Comparison of ENCODE assay signal across 8 cellular contexts in genomic region chr4:87720094-87720691, GRCh38.
"Had no signal": no experiment of that assay in that cellular context is flagged by ENCODE, and none has a peak within 500 bp of the region (broad histone marks: within the 10 kb centered on the region; RNA-seq: fewer than 3 reads in every experiment).

No MANE protein-coding gene starts in this region.

- H3K4me3 Mint-ChIP-seq: GM23338, H9, HFFc6 had no signal

- DNase-seq: GM23248, GOT3, H7, H9, HCEC 1CT, HFFc6 had no signal

- ATAC-seq: GM23338, HCT116 had no signal

- H3K4me1 Mint-ChIP-seq: GM23338, H9 had no signal

- H3K27ac Mint-ChIP-seq: GM23338, H9, HFFc6 had no signal
